9 cellular contexts compared by ENCODE assay signal in the genomic region with DNA sequence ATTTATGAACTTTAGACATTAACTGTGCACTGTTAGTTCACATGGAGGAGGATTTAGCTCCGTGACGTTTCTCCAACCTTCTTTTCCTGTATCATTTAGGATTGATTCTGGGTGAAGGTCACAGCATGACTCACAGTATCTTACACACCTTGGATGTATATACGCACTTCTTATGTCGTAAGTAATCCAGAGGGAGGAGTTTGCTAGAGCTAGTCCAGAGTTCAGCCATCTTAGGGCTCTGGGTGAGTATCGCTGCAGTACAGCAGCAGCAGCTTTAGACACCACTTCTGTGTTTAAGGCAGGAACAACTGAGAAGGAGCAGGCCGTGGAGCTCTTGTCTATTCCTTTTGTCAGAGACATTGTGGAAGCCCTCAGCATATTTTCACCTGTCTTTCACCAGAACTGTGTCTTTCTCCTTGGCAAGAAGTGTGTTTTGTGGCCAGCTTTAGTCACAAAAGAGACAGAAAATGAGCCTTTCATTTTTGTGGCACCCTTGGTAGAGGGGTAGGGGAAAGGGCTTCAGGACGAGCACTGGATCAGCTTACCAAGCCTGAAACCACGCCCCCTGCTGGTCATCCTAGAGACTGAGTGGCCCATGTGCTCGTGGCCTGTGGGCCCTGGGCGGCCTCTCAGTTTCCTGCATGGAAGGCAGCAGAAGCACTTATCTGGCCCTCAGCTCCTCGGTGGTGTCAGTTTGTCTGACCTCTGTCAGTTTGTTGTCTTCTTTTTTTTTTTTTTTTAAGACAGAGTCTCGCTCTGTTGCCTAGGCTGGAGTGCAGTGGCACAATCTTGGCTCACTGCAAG.
DNase-seq lines count a peak whose midpoint lies in the region; ATAC-seq and TF ChIP-seq lines count a peak whose summit lies in the region.
"Had no signal": no experiment of that assay in that cellular context is flagged by ENCODE, and none has a peak within 500 bp of the region (broad histone marks: within the 10 kb centered on the region; RNA-seq: fewer than 3 reads in every experiment).

No MANE protein-coding gene starts in this region.

- TF ChIP-seq EP300 in SK-N-SH (IDR thresholded peaks at IDR 0.05; ENCODE audit: borderline replicate concordance in 1 of 2, low read depth in 1 of 2, low read length in 1 of 2) (no peak), sigmoid colon (IDR thresholded peaks at IDR 0.05) (no peak)

- H3K4me3 Mint-ChIP-seq in Calu3 (ENCODE audit: low read depth, unreplicated experiment) = no peak overlapping the region
- no peak overlapping the region for H3K4me3 Mint-ChIP-seq in activated naive CD4-positive, alpha-beta T cell treated with anti-CD3 and anti-CD28 coated beads for 36 hours
- H3K4me3 Mint-ChIP-seq: activated naive CD4-positive, alpha-beta T cell treated with anti-CD3 and anti-CD28 coated beads, Interleukin-2, amount 50 U/mL, for 24 hours had no signal

- H3K4me1 ChIP-seq in SK-N-SH (ENCODE audit: control insufficient read depth in 1 of 2, insufficient read depth in 2 of 2, low read depth in 1 of 2, low read length in 1 of 2) = peaks cover 6 to 9% of the 10 kb centered on the region in 2 experiments; a peak in 3 of 4 replicates
- peaks cover 0 to 33% (median 7%) of the 10 kb centered on the region in 12 donors for H3K4me1 ChIP-seq in heart left ventricle
- H3K4me1 ChIP-seq in sigmoid colon = peaks cover 4 to 56% (median 28%) of the 10 kb centered on the region in 4 donors

- H3K4me2 ChIP-seq in SK-N-SH = no peak overlapping the region

- H3K9ac ChIP-seq in SK-N-SH = no peak overlapping the region

- TF ChIP-seq POLR2A in heart left ventricle (IDR thresholded peaks at IDR 0.05) (no peak), sigmoid colon (IDR thresholded peaks at IDR 0.05) (no peak)

- no peak overlapping the region for H3K27ac Mint-ChIP-seq in Calu3 (ENCODE audit: unreplicated experiment)
- H3K27ac Mint-ChIP-seq in activated naive CD4-positive, alpha-beta T cell treated with anti-CD3 and anti-CD28 coated beads for 36 hours = no peak overlapping the region

- ATAC-seq in heart left ventricle (peak in 3 of 4 donors; percentile 18 to 50 (median 25)), HG03378 (IDR thresholded peaks at IDR 0.05; ENCODE audit: unreplicated experiment) (no peak), HG02885 (IDR thresholded peaks at IDR 0.05; ENCODE audit: poor library complexity, unreplicated experiment) (no peak)

- H3K9me2 ChIP-seq in SK-N-SH = no peaks in the 10 kb centered on the region

- no peak overlapping the region for H2AFZ ChIP-seq in SK-N-SH (ENCODE audit: low read depth)

- H3K4me3 ChIP-seq in SK-N-SH (ENCODE audit: low read depth in 2 of 2, low read length in 1 of 2) (no peak overlapping the region), heart left ventricle (no peak overlapping the region), sigmoid colon (no peak overlapping the region)

- no peaks in the 10 kb centered on the region for H3K36me3 Mint-ChIP-seq in Calu3 (ENCODE audit: insufficient read depth, unreplicated experiment)
- no peaks in the 10 kb centered on the region for H3K36me3 Mint-ChIP-seq in activated naive CD4-positive, alpha-beta T cell treated with anti-CD3 and anti-CD28 coated beads for 36 hours (ENCODE audit: low read depth)
- H3K36me3 Mint-ChIP-seq: activated naive CD4-positive, alpha-beta T cell treated with anti-CD3 and anti-CD28 coated beads, Interleukin-2, amount 50 U/mL, for 24 hours had no signal

- no peaks in the 10 kb centered on the region for H3K79me2 ChIP-seq in SK-N-SH (ENCODE audit: insufficient read depth)

- TF ChIP-seq RAD21 in SK-N-SH (IDR thresholded peaks at IDR 0.05; ENCODE audit: low read length) = 0 out of 2 replicates have a peak, but pooled peaks have one; percentile 6

- H3K27me3 ChIP-seq in SK-N-SH (ENCODE audit: insufficient read depth) = no peaks in the 10 kb centered on the region
- H3K27me3 ChIP-seq in heart left ventricle = no peaks in the 10 kb centered on the region
- no peaks in the 10 kb centered on the region for H3K27me3 ChIP-seq in sigmoid colon

- H3K9me3 Mint-ChIP-seq in Calu3 (ENCODE audit: low read depth, unreplicated experiment) = no peaks in the 10 kb centered on the region
- no peaks in the 10 kb centered on the region for H3K9me3 Mint-ChIP-seq in activated naive CD4-positive, alpha-beta T cell treated with anti-CD3 and anti-CD28 coated beads for 36 hours
- H3K9me3 Mint-ChIP-seq: activated naive CD4-positive, alpha-beta T cell treated with anti-CD3 and anti-CD28 coated beads, Interleukin-2, amount 50 U/mL, for 24 hours had no signal

- peaks cover 9% of the 10 kb centered on the region for H3K27me3 Mint-ChIP-seq in Calu3 (ENCODE audit: unreplicated experiment)
- no peaks in the 10 kb centered on the region for H3K27me3 Mint-ChIP-seq in activated naive CD4-positive, alpha-beta T cell treated with anti-CD3 and anti-CD28 coated beads for 36 hours (ENCODE audit: low read depth)
- H3K27me3 Mint-ChIP-seq: activated naive CD4-positive, alpha-beta T cell treated with anti-CD3 and anti-CD28 coated beads, Interleukin-2, amount 50 U/mL, for 24 hours had no signal

- no peaks in the 10 kb centered on the region for H3K4me1 Mint-ChIP-seq in Calu3 (ENCODE audit: low read depth, unreplicated experiment)
- peaks cover 4% of the 10 kb centered on the region for H3K4me1 Mint-ChIP-seq in activated naive CD4-positive, alpha-beta T cell treated with anti-CD3 and anti-CD28 coated beads for 36 hours (ENCODE audit: low read depth)

- H3K9me3 ChIP-seq in SK-N-SH = no peaks in the 10 kb centered on the region
- no peaks in the 10 kb centered on the region for H3K9me3 ChIP-seq in heart left ventricle
- H3K9me3 ChIP-seq in sigmoid colon = no peaks in the 10 kb centered on the region

- peaks cover 4% of the 10 kb centered on the region for H3F3A ChIP-seq in SK-N-SH (replicated peaks; ENCODE audit: insufficient read depth)

- TF ChIP-seq CTCF in Calu3 (IDR thresholded peaks at IDR 0.05; ENCODE audit: unreplicated experiment) (peak; percentile 66), SK-N-SH (IDR thresholded peaks at IDR 0.05) (peak; percentile 87), heart left ventricle (IDR thresholded peaks at IDR 0.05) (peak; percentile 64 to 81 (median 72)), sigmoid colon (IDR thresholded peaks at IDR 0.05) (peak; percentile 32 to 79 (median 54))

- CTCF ChIA-PET in Calu3 (lab: Charles Lee) (interaction anchor here (0.7 to 1.5 kb wide), 8 partner anchors 8 to 522 kb away, joined by 3 to 8 read pairs (median 4); no protein-coding TSS in a partner anchor), SK-N-SH (lab: Yijun Ruan, JAX) (interaction anchor here (0.6 to 8.8 kb wide), 83 partner anchors 10 to 693 kb away, joined by 3 to 357 read pairs (median 5); a partner anchor contains a TSS)
- CTCF ChIA-PET in activated naive CD4-positive, alpha-beta T cell treated with anti-CD3 and anti-CD28 coated beads for 36 hours (lab: Charles Lee) = interaction anchor here (0.6 to 6.9 kb wide), 56 partner anchors 9 to 682 kb away, joined by 3 to 112 read pairs (median 4); a partner anchor contains a TSS

- no peaks in the 10 kb centered on the region for H4K20me1 ChIP-seq in SK-N-SH (ENCODE audit: insufficient read depth)

- POLR2A ChIA-PET in SK-N-SH (lab: Yijun Ruan, JAX) = interaction anchor here (0.8 kb wide), 1 partner anchor 154 kb away, joined by 4 read pairs; no protein-coding TSS in a partner anchor

- DNase-seq in Calu3 = peak; percentile 63
- DNase-seq in HUDEP-2 (lab: John Stamatoyannopoulos, UW; ENCODE audit: unreplicated experiment in 76 of 76) = peak in 66 of 76 experiments; percentile 15 to 84 (median 65)
- peak; percentile 80 for DNase-seq in SK-N-SH
- DNase-seq in activated naive CD4-positive, alpha-beta T cell treated with anti-CD3 and anti-CD28 coated beads for 36 hours = peak; percentile 82
- DNase-seq in heart left ventricle = peak; percentile 60 to 84 (median 64)
- peak; percentile 85 for DNase-seq in sigmoid colon

- 68% methylated on average over 12 of the region's 12 CpGs for WGBS in SK-N-SH (ENCODE audit: low lambda C conversion rate)
- 61 to 62% (median 61%) methylated on average over 12 of the region's 12 CpGs for WGBS in heart left ventricle, 4 donors
- 29 to 55% methylated on average over 12 of the region's 12 CpGs for WGBS in sigmoid colon, 2 donors

- H3K36me3 ChIP-seq in SK-N-SH (replicated peaks in 1 of 2; ENCODE audit: control insufficient read depth in 1 of 2, insufficient read depth in 2 of 2, low read length in 1 of 2) (no peaks in the 10 kb centered on the region), heart left ventricle (peaks cover 0 to 12% (median 0%) of the 10 kb centered on the region in 9 donors), sigmoid colon (peaks cover 0 to 18% (median 0%) of the 10 kb centered on the region in 4 donors)

- intact Hi-C loops in Calu3 (cut with micrococcal nuclease; ENCODE audit: unreplicated experiment) (no loop called here), heart left ventricle (cut with DNase I) (loop anchor here in 7 of 10 donors (1.0 to 10.0 kb wide), 6 partner anchors 189 to 684 kb away; a partner anchor contains a TSS), sigmoid colon (cut with DNase I) (no loop called here)
- intact Hi-C loops in activated naive CD4-positive, alpha-beta T cell treated with anti-CD3 and anti-CD28 coated beads for 36 hours (cut with micrococcal nuclease) = no loop called here

- BruUV-seq in Calu3 (replicated peaks; lab: Mats Ljungman, UMichigan) = no TSS peak

- H3K27ac ChIP-seq in SK-N-SH (ENCODE audit: low read depth in 2 of 2, low read length in 1 of 2) (no peak overlapping the region), heart left ventricle (no peak overlapping the region), sigmoid colon (peak overlapping the region; percentile 20 to 43 (median 27))

TF ChIP-seq in SK-N-SH, 30 proteins besides CTCF, POLR2A, EP300 and RAD21:
- TF ChIP-seq SMC3 (IDR thresholded peaks at IDR 0.05; ENCODE audit: low read depth, low read length) = 0 out of 2 replicates have a peak, but pooled peaks have one; percentile 7
- TF ChIP-seq, protein P1, sequence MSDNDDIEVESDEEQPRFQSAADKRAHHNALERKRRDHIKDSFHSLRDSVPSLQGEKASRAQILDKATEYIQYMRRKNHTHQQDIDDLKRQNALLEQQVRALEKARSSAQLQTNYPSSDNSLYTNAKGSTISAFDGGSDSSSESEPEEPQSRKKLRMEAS (IDR thresholded peaks at IDR 0.05; ENCODE audit: low read depth) = peak; percentile 46; the same call in 1 of the 2 replicates
- no peak for TF ChIP-seq POLR2AphosphoS5 (IDR thresholded peaks at IDR 0.05; ENCODE audit: low read depth, low read length)
- no peak for TF ChIP-seq GABPA (IDR thresholded peaks at IDR 0.05; ENCODE audit: low read depth)

Comparison
In these comparisons a context has a peak if more than half of its experiments do, and no peak if none do; other contexts are left out.
1. H3K27ac ChIP-seq: peak in sigmoid colon (4 of 4); none in SK-N-SH (0 of 2) and heart left ventricle (0 of 12).
2. ATAC-seq: peak in heart left ventricle (3 of 4); none in HG03378 (single experiment) and HG02885 (single experiment).
3. intact Hi-C loops: an anchor here in heart left ventricle (1.0 to 10.0 kb wide); none called in Calu3, activated naive CD4-positive, alpha-beta T cell treated with anti-CD3 and anti-CD28 coated beads for 36 hours and sigmoid colon.
4. Peak in every context shown above with its lines, with median percentiles within 50 percentile points of each other: DNase-seq and CTCF ChIP-seq.